24 cellular contexts compared by ENCODE assay signal in genomic region chr10:58260334-58260733, GRCh38.
"Had no signal": no experiment of that assay in that cellular context is flagged by ENCODE, and none has a peak within 500 bp of the region (broad histone marks: within the 10 kb centered on the region; RNA-seq: fewer than 3 reads in every experiment).

No MANE protein-coding gene starts in this region.

- H3K36me3 ChIP-seq: left lung, lower lobe of right lung, right atrium auricular region, suprapubic skin, thoracic aorta, tibial artery, upper lobe of right lung had no signal

- H3K27me3 ChIP-seq: left lung, right atrium auricular region, suprapubic skin, tibial artery, upper lobe of right lung had no signal

- DNase-seq: hypothalamus; immature natural killer cell; kidney; left colon; left lung; lower lobe of right lung; mammary epithelial cell; mesenchymal stem cell; naive thymus-derived CD8-positive, alpha-beta T cell; nucleus accumbens; stimulated activated CD4-positive, alpha-beta T cell treated with anti-CD3 and anti-CD28 coated beads, Interleukin-12 subunit alpha, Interleukin-12 subunit beta, amount 100 ng/mL, for 4 hours; stimulated activated CD4-positive, alpha-beta T cell treated with anti-CD3 and anti-CD28 coated beads, Interleukin-15, amount 100 ng/mL, for 24 hours; stimulated activated CD4-positive, alpha-beta T cell treated with anti-CD3 and anti-CD28 coated beads, Interleukin-4, amount 100 ng/mL, for 24 hours; stimulated activated naive CD4-positive, alpha-beta T cell; tibial artery; trophoblast cell; upper lobe of right lung had no signal

- H3K9me3 ChIP-seq: left lung, lower lobe of right lung, right atrium auricular region, suprapubic skin, thoracic aorta, tibial artery, upper lobe of right lung had no signal

- H3K4me3 ChIP-seq: left lung, lower lobe of right lung, right atrium auricular region, skin epidermis, suprapubic skin, thoracic aorta, tibial artery, upper lobe of right lung had no signal

- H3K27ac ChIP-seq: left lung, lower lobe of right lung, right atrium auricular region, skin epidermis, suprapubic skin, thoracic aorta, tibial artery, upper lobe of right lung had no signal

- FAIRE-seq: kidney, urothelium cell line had no signal

- ATAC-seq: left colon; left lung; lower lobe of right lung; naive thymus-derived CD8-positive, alpha-beta T cell; sciatic nerve; stimulated activated effector memory CD8-positive, alpha-beta T cell treated with anti-CD3 and anti-CD28 coated beads, Interleukin-12 subunit alpha, Interleukin-12 subunit beta, amount 100 ng/mL, for 72 hours; upper lobe of right lung had no signal
